8 cellular contexts compared by ENCODE assay signal in the genomic region with DNA sequence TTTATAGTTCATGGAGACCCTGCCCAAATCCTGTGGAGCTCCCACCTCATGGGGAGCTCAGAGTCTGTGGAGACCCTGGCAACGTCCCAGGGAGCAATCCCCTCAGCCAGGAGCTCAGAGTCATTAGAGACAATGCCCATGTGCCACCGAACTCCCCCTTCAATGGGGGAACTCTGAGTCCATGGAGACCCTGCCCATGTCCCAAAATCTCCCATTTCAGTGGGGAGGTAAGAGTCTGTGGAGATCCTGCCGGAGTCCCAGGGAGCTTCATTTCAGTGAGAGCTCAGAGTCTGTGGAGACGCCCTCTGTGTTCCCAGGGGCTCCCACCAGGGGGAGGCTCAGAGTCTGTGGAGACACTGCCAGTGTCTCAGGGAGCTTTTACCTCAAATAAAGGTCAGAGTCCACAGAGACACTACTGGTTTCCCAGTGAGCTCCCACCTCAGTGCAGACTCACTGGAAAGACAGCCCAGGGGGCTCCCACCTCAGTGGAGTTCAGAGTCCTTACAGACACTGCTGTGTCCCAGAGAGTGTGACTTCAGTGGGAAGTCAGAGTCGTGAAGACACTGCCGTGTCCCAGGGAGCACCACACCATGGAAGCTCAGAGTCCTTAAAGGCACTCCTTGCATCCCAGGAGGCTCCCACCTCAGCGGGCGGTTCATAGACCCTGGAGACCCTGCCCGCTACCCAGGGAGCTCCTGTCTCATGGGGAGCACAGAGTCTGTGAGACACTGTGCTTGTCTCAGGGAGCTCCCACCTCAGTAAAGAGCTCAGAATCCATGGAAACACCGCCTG. TPM values are rescaled to one million over a fixed set of nuclear protein-coding genes. Genes with fewer than 3 reads are reported as not detected.
A peak's percentile ranks its signal among the peaks of the same experiment; 100 is the strongest.
DNase-seq lines count a peak whose midpoint lies in the region; ATAC-seq, FAIRE-seq and TF ChIP-seq lines count a peak whose summit lies in the region.

No MANE protein-coding gene starts in this region.

- TF ChIP-seq POLR2A in lower leg skin (IDR thresholded peaks at IDR 0.05): no peak

- no peaks in the 10 kb centered on the region for H3K79me2 ChIP-seq in fibroblast of lung (ENCODE audit: control insufficient read depth, insufficient read depth, low read length)

- no peak overlapping the region for H2AFZ ChIP-seq in fibroblast of lung (ENCODE audit: low read length)

- CTCF ChIA-PET in activated CD4-positive, alpha-beta memory T cell treated with anti-CD3 and anti-CD28 coated beads, Interleukin-2, amount 10 ng/mL, durations not matched to agents 7 days and 5 days (lab: Charles Lee): interaction anchor here (0.6 to 7.1 kb wide), 30 partner anchors 8 to 162 kb away, joined by 3 to 100 read pairs (median 5); a partner anchor contains a TSS

- H3K9ac ChIP-seq in fibroblast of lung (ENCODE audit: insufficient read depth, low read length): no peak overlapping the region

- peak; percentile 25 for TF ChIP-seq CTCF in D721Med (IDR thresholded peaks at IDR 0.05; ENCODE audit: insufficient read depth, missing control alignments)
- peak; percentile 57 to 58 for TF ChIP-seq CTCF in fibroblast of lung (conservative IDR thresholded peaks at IDR 0.05 in 1 of 2, IDR thresholded peaks at IDR 0.05 in 1 of 2; ENCODE audit: low read depth in 1 of 2, low read length in 2 of 2)
- TF ChIP-seq CTCF in lower leg skin (IDR thresholded peaks at IDR 0.05): no peak

- H3K9me3 ChIP-seq in fibroblast of lung (ENCODE audit: control insufficient read depth, insufficient read depth, low read depth, low read length) (no peaks in the 10 kb centered on the region), small intestine (ENCODE audit: control insufficient read depth, low read depth) (no peaks in the 10 kb centered on the region)

- H4K20me1 ChIP-seq in fibroblast of lung (ENCODE audit: control insufficient read depth, extremely low read depth, insufficient read depth, low read length): no peaks in the 10 kb centered on the region

- peak overlapping the region; percentile 43 for H3K4me3 Mint-ChIP-seq in activated CD4-positive, alpha-beta memory T cell treated with anti-CD3 and anti-CD28 coated beads, Interleukin-2, amount 10 ng/mL, durations not matched to agents 7 days and 5 days

- intact Hi-C loops in lower leg skin (cut with DNase I; ENCODE audit: low total_unique reads): no loop called here

- peak overlapping the region; percentile 44 for H3K27ac Mint-ChIP-seq in activated CD4-positive, alpha-beta memory T cell treated with anti-CD3 and anti-CD28 coated beads, Interleukin-2, amount 10 ng/mL, durations not matched to agents 7 days and 5 days

- 60 to 77% (median 66%) methylated on average over 10 of the region's 10 CpGs for WGBS in small intestine, 3 donors
- 66 to 74% methylated on average over 7 to 10 of the region's 10 CpGs for WGBS in lower leg skin, 2 donors

- H3K4me1 Mint-ChIP-seq in activated CD4-positive, alpha-beta memory T cell treated with anti-CD3 and anti-CD28 coated beads, Interleukin-2, amount 10 ng/mL, durations not matched to agents 7 days and 5 days: peaks cover 55% of the 10 kb centered on the region

- no peak overlapping the region for H3K27ac ChIP-seq in fibroblast of lung (ENCODE audit: insufficient read depth, low read length)
- H3K27ac ChIP-seq in small intestine (ENCODE audit: low read depth in 1 of 2, low read length in 1 of 2): no peak overlapping the region

- POLR2A ChIA-PET in activated CD4-positive, alpha-beta memory T cell treated with anti-CD3 and anti-CD28 coated beads, Interleukin-2, amount 10 ng/mL, durations not matched to agents 7 days and 5 days (lab: Charles Lee): interaction anchor here (0.7 to 26.2 kb wide), 22 partner anchors 4 to 161 kb away, joined by 3 to 517 read pairs (median 6); a partner anchor contains a TSS

- H3K36me3 ChIP-seq in fibroblast of lung (ENCODE audit: control insufficient read depth, insufficient read depth, low read length) (peaks cover 2% of the 10 kb centered on the region), small intestine (ENCODE audit: control insufficient read depth in 2 of 2, insufficient read depth in 2 of 2, low read length in 2 of 2) (no peaks in the 10 kb centered on the region)

- peaks cover 3% of the 10 kb centered on the region for H3K27me3 ChIP-seq in fibroblast of lung (ENCODE audit: control insufficient read depth, insufficient read depth, low read length)
- no peaks in the 10 kb centered on the region for H3K27me3 ChIP-seq in small intestine (ENCODE audit: control insufficient read depth in 2 of 2, insufficient read depth in 2 of 2, low read length in 2 of 2)

- FAIRE-seq in D721Med (lab: Jason Lieb, UNC) (no peak), small intestine (lab: Jason Lieb, UNC) (no peak)

- H3K27me3 Mint-ChIP-seq in activated CD4-positive, alpha-beta memory T cell treated with anti-CD3 and anti-CD28 coated beads, Interleukin-2, amount 10 ng/mL, durations not matched to agents 7 days and 5 days: no peaks in the 10 kb centered on the region

- H3K9me3 Mint-ChIP-seq in activated CD4-positive, alpha-beta memory T cell treated with anti-CD3 and anti-CD28 coated beads, Interleukin-2, amount 10 ng/mL, durations not matched to agents 7 days and 5 days: no peaks in the 10 kb centered on the region

- ATAC-seq in HG02938 (IDR thresholded peaks at IDR 0.05; ENCODE audit: unreplicated experiment): no peak

- H3K4me1 ChIP-seq in fibroblast of lung (ENCODE audit: control insufficient read depth, extremely low read depth, insufficient read depth, low read length) (no peaks in the 10 kb centered on the region), small intestine (ENCODE audit: control insufficient read depth in 2 of 2, insufficient read depth in 1 of 2, low read depth in 1 of 2, low read length in 1 of 2) (no peaks in the 10 kb centered on the region)

- no peak for DNase-seq in D721Med (ENCODE audit: insufficient read length, low spot score)
- peak; percentile 50 for DNase-seq in M059J (ENCODE audit: low read depth)
- DNase-seq in activated CD4-positive, alpha-beta memory T cell treated with anti-CD3 and anti-CD28 coated beads, Interleukin-2, amount 10 ng/mL, durations not matched to agents 7 days and 5 days: peak; percentile 66
- no peak for DNase-seq in fibroblast of lung (ENCODE audit: low read depth in 2 of 2)
- peak; percentile 77 for DNase-seq in small intestine
- DNase-seq in lower leg skin (ENCODE audit: low spot score in 2 of 2): no peak
- no peak for DNase-seq in KG1 (lab: John Stamatoyannopoulos, UW)

- peaks cover 95% of the 10 kb centered on the region for H3K36me3 Mint-ChIP-seq in activated CD4-positive, alpha-beta memory T cell treated with anti-CD3 and anti-CD28 coated beads, Interleukin-2, amount 10 ng/mL, durations not matched to agents 7 days and 5 days (ENCODE audit: low read depth)

- H3K4me2 ChIP-seq in fibroblast of lung (ENCODE audit: extremely low read depth, insufficient read depth, low read length): no peak overlapping the region

- no peak overlapping the region for H3K4me3 ChIP-seq in fibroblast of lung (replicated peaks in 1 of 4; ENCODE audit: control extremely low read depth in 1 of 4, insufficient read depth in 1 of 4, low read depth in 3 of 4, low read length in 4 of 4)
- H3K4me3 ChIP-seq in small intestine (ENCODE audit: low read depth in 1 of 2, low read length in 2 of 2): no peak overlapping the region
- no peak overlapping the region for H3K4me3 ChIP-seq in lower leg skin (ENCODE audit: low read depth, poor library complexity, severe bottlenecking)

RNA-seq across cellular contexts. Expression of a gene that starts 5.0 kb away (rescaled TPM):
- not detected in 2 replicates for total RNA-seq in M059J (2014; rRNA removed; shearing (Covaris generic))
- 100 to 1,000 TPM; 572 to 576 TPM for total RNA-seq in activated CD4-positive, alpha-beta memory T cell treated with anti-CD3 and anti-CD28 coated beads, Interleukin-2, amount 10 ng/mL, durations not matched to agents 7 days and 5 days
- total RNA-seq in fibroblast of lung (under 0.01 TPM in 2 replicates), lower leg skin (1 to 10 TPM; 1.1 to 3.0 (median 2.2) TPM)
- polyA plus RNA-seq in fibroblast of lung (0.02 and 0.10 TPM in 2 replicates), small intestine (1 to 10 TPM; 1.3 to 4.1 (median 2.1) TPM)
- polyA plus RNA-seq in fibroblast of lung (2012): 0.08 TPM in 1 of 2 replicates, not detected in the other
- polyA minus RNA-seq in fibroblast of lung (ENCODE audit: low replicate concordance): 0.19 TPM in 1 of 2 replicates, not detected in the other

RNA-seq across cellular contexts. Expression of a gene that starts 26.2 kb away (rescaled TPM):
- total RNA-seq in M059J (2014; rRNA removed; shearing (Covaris generic)): 44.4 and 71.1 TPM in 2 replicates
- total RNA-seq in activated CD4-positive, alpha-beta memory T cell treated with anti-CD3 and anti-CD28 coated beads, Interleukin-2, amount 10 ng/mL, durations not matched to agents 7 days and 5 days: 100 to 1,000 TPM; 130 to 134 TPM
- total RNA-seq in fibroblast of lung: 40.6 and 52.4 TPM in 2 replicates
- 27.8 and 34.7 TPM in 2 replicates for polyA plus RNA-seq in fibroblast of lung
- 42.8 and 67.1 TPM in 2 replicates for polyA plus RNA-seq in fibroblast of lung (2012)
- polyA minus RNA-seq in fibroblast of lung (ENCODE audit: low replicate concordance): 173 and 190 TPM in 2 replicates
- polyA plus RNA-seq in small intestine: 10 to 100 TPM; 23.5 to 32.3 (median 25.9) TPM
- 10 to 100 TPM; 25.1 to 45.7 (median 32.6) TPM for total RNA-seq in lower leg skin

Comparison
In these comparisons a context has a peak if more than half of its experiments do, and no peak if none do; other contexts are left out.
1. DNase-seq: peak in M059J (single experiment), activated CD4-positive, alpha-beta memory T cell treated with anti-CD3 and anti-CD28 coated beads, Interleukin-2, amount 10 ng/mL, durations not matched to agents 7 days and 5 days (single experiment) and small intestine (single experiment); none in D721Med (single experiment), fibroblast of lung (0 of 2), lower leg skin (0 of 2) and KG1 (single experiment).
2. CTCF ChIP-seq: peak in D721Med (single experiment) and fibroblast of lung (2 of 2); none in lower leg skin (0 of 3).
3. RNA of a gene that starts 5.0 kb away (total RNA-seq): 572 to 576 TPM in activated CD4-positive, alpha-beta memory T cell treated with anti-CD3 and anti-CD28 coated beads, Interleukin-2, amount 10 ng/mL, durations not matched to agents 7 days and 5 days; 1.1 to 3.0 TPM in lower leg skin, not detected in M059J and under 0.01 TPM in fibroblast of lung; every median in the first group is over 100 times any median in the second.